In the genomic region with DNA sequence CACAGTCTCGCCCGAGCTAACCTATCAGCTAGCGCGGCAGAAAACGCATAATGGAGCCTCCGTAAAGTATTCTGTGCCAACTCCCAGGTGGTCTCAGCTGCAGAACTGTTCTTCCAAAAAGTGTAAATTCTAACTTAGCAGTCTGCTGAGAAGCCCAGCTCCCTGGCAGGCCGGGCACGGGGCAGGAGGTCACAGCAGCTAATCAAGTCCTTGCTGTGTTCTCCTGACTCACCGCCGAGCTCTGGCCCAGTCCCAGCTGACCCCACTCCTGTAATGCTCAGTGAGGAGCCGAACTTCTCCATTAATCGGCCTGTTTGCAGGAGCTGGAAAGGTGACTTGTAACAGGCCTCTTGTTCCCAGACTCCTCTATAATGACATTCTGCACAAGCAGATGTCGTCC, we compare ENCODE assay signal across 17 cellular contexts.
DNase-seq lines count a peak whose midpoint lies in the region; ATAC-seq and TF ChIP-seq lines count a peak whose summit lies in the region.
"Had no signal": no experiment of that assay in that cellular context is flagged by ENCODE, and none has a peak within 500 bp of the region (broad histone marks: within the 10 kb centered on the region; RNA-seq: fewer than 3 reads in every experiment).

No MANE protein-coding gene starts in this region.

- H3K27me3 ChIP-seq in breast epithelium (no peaks in the 10 kb centered on the region), mammary epithelial cell (ENCODE audit: insufficient read depth, low read length) (no peaks in the 10 kb centered on the region), thyroid gland (no peaks in the 10 kb centered on the region)

- H2AFZ ChIP-seq in mammary epithelial cell (ENCODE audit: low read depth, low read length) = no peak overlapping the region

- H3K4me1 ChIP-seq in breast epithelium (peaks cover 0 to 4% of the 10 kb centered on the region in 2 donors), mammary epithelial cell (ENCODE audit: insufficient read depth, low read length) (no peaks in the 10 kb centered on the region), thyroid gland (no peaks in the 10 kb centered on the region)
- H3K4me1 ChIP-seq: A549, HAP-1 had no signal

- H3K36me3 ChIP-seq in breast epithelium (no peaks in the 10 kb centered on the region), mammary epithelial cell (ENCODE audit: insufficient read depth, low read length) (no peaks in the 10 kb centered on the region), thyroid gland (no peaks in the 10 kb centered on the region)
- H3K36me3 ChIP-seq: HAP-1 had no signal

- intact Hi-C loops in breast epithelium (cut with DNase I; ENCODE audit: low total_unique reads) (no loop called here), mammary epithelial cell (cut with micrococcal nuclease) (no loop called here), thyroid gland (cut with DNase I) (no loop called here)

- no peak for ATAC-seq in activated naive CD4-positive, alpha-beta T cell treated with anti-CD3 and anti-CD28 coated beads, Interleukin-2, amount 50 U/mL, for 72 hours
- ATAC-seq: A549 had no signal

- H3K9me3 ChIP-seq in breast epithelium = peaks cover 5 to 9% of the 10 kb centered on the region in 2 donors
- H3K9me3 ChIP-seq in mammary epithelial cell (replicated peaks; ENCODE audit: insufficient read depth, low read length) = no peaks in the 10 kb centered on the region
- H3K9me3 ChIP-seq in thyroid gland = no peaks in the 10 kb centered on the region
- H3K9me3 ChIP-seq: A549, HAP-1 had no signal

- H3K9ac ChIP-seq in mammary epithelial cell (ENCODE audit: insufficient read depth, low read length) = no peak overlapping the region

- no peaks in the 10 kb centered on the region for H3K9me3 Mint-ChIP-seq in nephron progenitor cell
- H3K9me3 Mint-ChIP-seq in activated naive CD4-positive, alpha-beta T cell treated with anti-CD3 and anti-CD28 coated beads, Interleukin-2, amount 50 U/mL, for 72 hours = peaks cover 3 to 14% of the 10 kb centered on the region in 2 donors

- no peak for TF ChIP-seq CTCF in breast epithelium (IDR thresholded peaks at IDR 0.05)
- no peak for TF ChIP-seq CTCF in mammary epithelial cell (conservative IDR thresholded peaks at IDR 0.05 in 1 of 2, IDR thresholded peaks at IDR 0.05 in 1 of 2; ENCODE audit: extremely low read depth in 1 of 2, insufficient read depth in 1 of 2, low read depth in 1 of 2, low read length in 2 of 2)
- TF ChIP-seq CTCF in choroid plexus epithelial cell (conservative IDR thresholded peaks at IDR 0.05; ENCODE audit: low read depth, low read length) = no peak
- TF ChIP-seq CTCF in nephron progenitor cell (IDR thresholded peaks at IDR 0.05) = no peak
- TF ChIP-seq CTCF in thyroid gland (IDR thresholded peaks at IDR 0.05) = no peak

- in situ Hi-C loops in mammary epithelial cell (cut with MboI; ENCODE audit: low sequenced_read_pairs in 2 of 2) = no loop called here

- dilution Hi-C loops in mammary epithelial cell (cut with HindIII; ENCODE audit: low sequenced_read_pairs) = no loop called here

- H3K27ac ChIP-seq in breast epithelium (peak overlapping the region; percentile 48 to 69), mammary epithelial cell (ENCODE audit: insufficient read depth, low read depth, low read length) (no peak overlapping the region), thyroid gland (no peak overlapping the region)
- H3K27ac ChIP-seq: 22Rv1, A549, C4-2B had no signal

- H3K4me3 Mint-ChIP-seq in nephron progenitor cell = no peak overlapping the region
- H3K4me3 Mint-ChIP-seq: CD4-positive, alpha-beta T cell; IgD-negative memory B cell had no signal

- no TSS peak for BruUV-seq in mammary epithelial cell (replicated peaks; lab: Mats Ljungman, UMichigan)

- no peak overlapping the region for H3K4me3 ChIP-seq in breast epithelium
- no peak overlapping the region for H3K4me3 ChIP-seq in mammary epithelial cell (replicated peaks in 1 of 3; ENCODE audit: insufficient read depth in 1 of 3, low read depth in 2 of 3, low read length in 3 of 3)
- no peak overlapping the region for H3K4me3 ChIP-seq in choroid plexus epithelial cell (ENCODE audit: low read depth, low read length)
- H3K4me3 ChIP-seq in thyroid gland (replicated peaks in 1 of 3) = no peak overlapping the region
- H3K4me3 ChIP-seq: A549, HAP-1 had no signal

- H3K36me3 Mint-ChIP-seq in nephron progenitor cell (ENCODE audit: low read depth) = peaks cover 37% of the 10 kb centered on the region
- H3K36me3 Mint-ChIP-seq in activated naive CD4-positive, alpha-beta T cell treated with anti-CD3 and anti-CD28 coated beads, Interleukin-2, amount 50 U/mL, for 72 hours = peaks cover 26 to 32% of the 10 kb centered on the region in 2 donors

- peak overlapping the region; percentile 55 for H3K27ac Mint-ChIP-seq in nephron progenitor cell
- H3K27ac Mint-ChIP-seq in activated naive CD4-positive, alpha-beta T cell treated with anti-CD3 and anti-CD28 coated beads, Interleukin-2, amount 50 U/mL, for 72 hours = no peak overlapping the region
- H3K27ac Mint-ChIP-seq: CD4-positive, alpha-beta T cell; IgD-negative memory B cell had no signal

- CTCF ChIA-PET in mammary epithelial cell (lab: Charles Lee; ENCODE audit: low non-redundant PET) = no interaction called here

- no peak for TF ChIP-seq POLR2A in breast epithelium (IDR thresholded peaks at IDR 0.05)
- TF ChIP-seq POLR2A in thyroid gland (IDR thresholded peaks at IDR 0.05) = no peak

- H3K4me1 Mint-ChIP-seq in nephron progenitor cell = peaks cover 36% of the 10 kb centered on the region

- H3K4me2 ChIP-seq in mammary epithelial cell (ENCODE audit: insufficient read depth, low read depth, low read length) = no peak overlapping the region
- H3K4me2 ChIP-seq: A549 had no signal

- H3K27me3 Mint-ChIP-seq in nephron progenitor cell (ENCODE audit: low read depth, poor library complexity) = no peaks in the 10 kb centered on the region
- H3K27me3 Mint-ChIP-seq: CD4-positive, alpha-beta T cell; IgD-negative memory B cell had no signal

- 94% methylated on average over 11 of the region's 13 CpGs for WGBS in mammary epithelial cell (ENCODE audit: low coverage, missing lambda C conversion rate)
- WGBS in thyroid gland, 2 donors = 88 to 92% methylated on average over 13 of the region's 13 CpGs

- H3K79me2 ChIP-seq in mammary epithelial cell (ENCODE audit: insufficient read depth, low read length) = no peaks in the 10 kb centered on the region

- H4K20me1 ChIP-seq in mammary epithelial cell (ENCODE audit: insufficient read depth, low read length) = no peaks in the 10 kb centered on the region

- DNase-seq in breast epithelium (ENCODE audit: low spot score in 2 of 2) = no peak
- no peak for DNase-seq in mammary epithelial cell
- peak; percentile 70 for DNase-seq in choroid plexus epithelial cell (ENCODE audit: low read depth)
- no peak for DNase-seq in nephron progenitor cell
- no peak for DNase-seq in thyroid gland
- no peak for DNase-seq in MV-4-11 (lab: John Stamatoyannopoulos, UW)
- DNase-seq in activated naive CD4-positive, alpha-beta T cell treated with anti-CD3 and anti-CD28 coated beads, Interleukin-2, amount 50 U/mL, for 72 hours (ENCODE audit: low spot score in 2 of 2) = no peak
- DNase-seq: AML-193; CD4-positive, alpha-beta T cell; DMS153; DMS79; GDM1 had no signal

Comparison
In these comparisons a context has a peak if more than half of its experiments do, and no peak if none do; other contexts are left out.
1. H3K27ac ChIP-seq: peak in breast epithelium (2 of 2); none in mammary epithelial cell (single experiment) and thyroid gland (0 of 3).